In genomic region chr4:86963697-86964096, GRCh38 we compare ENCODE assay signal across 13 cellular contexts. TPM values are rescaled to one million over a fixed set of nuclear protein-coding genes. Genes with fewer than 3 reads are reported as not detected.
A peak's percentile ranks its signal among the peaks of the same experiment; 100 is the strongest.
DNase-seq lines count a peak whose midpoint lies in the region; ATAC-seq, FAIRE-seq and TF ChIP-seq lines count a peak whose summit lies in the region.
"Had no signal": no experiment of that assay in that cellular context is flagged by ENCODE, and none has a peak within 500 bp of the region (broad histone marks: within the 10 kb centered on the region; RNA-seq: fewer than 3 reads in every experiment).

No MANE protein-coding gene starts in this region.

- in situ Hi-C loops in ACHN (cut with HindIII; ENCODE audit: low pct_ligation_motif_present, low pct_unique_long_range_greater_than_20kb, low sequenced_read_pairs): no loop called here

- no peak for TF ChIP-seq CTCF in fibroblast of the aortic adventitia (IDR thresholded peaks at IDR 0.05; ENCODE audit: insufficient read depth, low read length)

- H3K27me3 ChIP-seq in SJCRH30: no peaks in the 10 kb centered on the region
- H3K27me3 ChIP-seq: tibial artery had no signal

- H3K9me3 ChIP-seq in SJCRH30 (replicated peaks): no peaks in the 10 kb centered on the region
- H3K9me3 ChIP-seq: tibial artery had no signal

- H3K9me3 Mint-ChIP-seq in natural killer cell treated with Interleukin-12 subunit alpha and Interleukin-12 subunit beta and Interleukin-15 and Interleukin-18, amount 100 ng/mL, for 72 hours: no peaks in the 10 kb centered on the region
- H3K9me3 Mint-ChIP-seq: naive thymus-derived CD4-positive, alpha-beta T cell had no signal

- no peak overlapping the region for H3K27ac ChIP-seq in SJCRH30
- H3K27ac ChIP-seq: SK-N-MC, tibial artery had no signal

- DNase-seq in ACHN: peak; percentile 38
- peak; percentile 69 for DNase-seq in ELR (ENCODE audit: low read depth)
- DNase-seq in RCC 7860 (ENCODE audit: low spot score): peak; percentile 93
- DNase-seq in fibroblast of the aortic adventitia (ENCODE audit: low read depth): peak; percentile 28
- no peak for DNase-seq in natural killer cell treated with Interleukin-12 subunit alpha and Interleukin-12 subunit beta and Interleukin-15 and Interleukin-18, amount 100 ng/mL, for 72 hours (ENCODE audit: low spot score)
- DNase-seq in SJCRH30: no peak
- DNase-seq in NCI-H1694 treated with DMSO at 0.1 percent for 48 hours (lab: John Stamatoyannopoulos, UW): no peak
- DNase-seq: naive thymus-derived CD4-positive, alpha-beta T cell; tibial artery had no signal

- peaks cover 10 to 15% of the 10 kb centered on the region in 2 donors for H3K4me1 Mint-ChIP-seq in natural killer cell treated with Interleukin-12 subunit alpha and Interleukin-12 subunit beta and Interleukin-15 and Interleukin-18, amount 100 ng/mL, for 72 hours (ENCODE audit: low read depth in 2 of 2)

- peaks cover 7% of the 10 kb centered on the region for H3K4me1 ChIP-seq in SJCRH30

- no peaks in the 10 kb centered on the region for H3K27me3 Mint-ChIP-seq in natural killer cell treated with Interleukin-12 subunit alpha and Interleukin-12 subunit beta and Interleukin-15 and Interleukin-18, amount 100 ng/mL, for 72 hours
- H3K27me3 Mint-ChIP-seq: activated naive CD8-positive, alpha-beta T cell; naive thymus-derived CD4-positive, alpha-beta T cell had no signal

- no peak for ATAC-seq in natural killer cell treated with Interleukin-12 subunit alpha and Interleukin-12 subunit beta and Interleukin-15 and Interleukin-18, amount 100 ng/mL, for 72 hours
- no peak for ATAC-seq in GM21360 (IDR thresholded peaks at IDR 0.05; ENCODE audit: unreplicated experiment)
- ATAC-seq: left lobe of liver; naive thymus-derived CD4-positive, alpha-beta T cell had no signal

- H3K4me3 Mint-ChIP-seq in natural killer cell treated with Interleukin-12 subunit alpha and Interleukin-12 subunit beta and Interleukin-15 and Interleukin-18, amount 100 ng/mL, for 72 hours: no peak overlapping the region
- H3K4me3 Mint-ChIP-seq: activated naive CD8-positive, alpha-beta T cell; naive thymus-derived CD4-positive, alpha-beta T cell had no signal

- peak; percentile 96 for FAIRE-seq in RCC 7860 (lab: Jason Lieb, UNC)

- no peaks in the 10 kb centered on the region for H3K36me3 ChIP-seq in SJCRH30
- H3K36me3 ChIP-seq: tibial artery had no signal

- no peaks in the 10 kb centered on the region for H3K36me3 Mint-ChIP-seq in natural killer cell treated with Interleukin-12 subunit alpha and Interleukin-12 subunit beta and Interleukin-15 and Interleukin-18, amount 100 ng/mL, for 72 hours

- H3K27ac Mint-ChIP-seq in natural killer cell treated with Interleukin-12 subunit alpha and Interleukin-12 subunit beta and Interleukin-15 and Interleukin-18, amount 100 ng/mL, for 72 hours: no peak overlapping the region
- H3K27ac Mint-ChIP-seq: activated naive CD8-positive, alpha-beta T cell had no signal

- H3K4me3 ChIP-seq in fibroblast of the aortic adventitia (ENCODE audit: low read depth, low read length): no peak overlapping the region
- H3K4me3 ChIP-seq in SJCRH30: no peak overlapping the region
- H3K4me3 ChIP-seq: SK-N-MC, tibial artery had no signal

RNA-seq across cellular contexts. Expression of gene AFF1, which starts 28.9 kb away (rescaled TPM):
- 21.9 and 41.9 TPM in 2 replicates for total RNA-seq in fibroblast of the aortic adventitia (ENCODE audit: low replicate concordance)
- 10 to 100 TPM; 43.2 to 56.2 TPM for total RNA-seq in natural killer cell treated with Interleukin-12 subunit alpha and Interleukin-12 subunit beta and Interleukin-15 and Interleukin-18, amount 100 ng/mL, for 72 hours
- total RNA-seq in SJCRH30 (2014; rRNA removed; shearing (Covaris generic)): 15.3 and 16.1 TPM in 2 replicates

Comparison
In these comparisons a context has a peak if more than half of its experiments do, and no peak if none do; other contexts are left out.
1. DNase-seq: peak in ACHN (single experiment), ELR (single experiment), RCC 7860 (single experiment) and fibroblast of the aortic adventitia (single experiment); none in natural killer cell treated with Interleukin-12 subunit alpha and Interleukin-12 subunit beta and Interleukin-15 and Interleukin-18, amount 100 ng/mL, for 72 hours (single experiment), SJCRH30 (0 of 2) and NCI-H1694 treated with DMSO at 0.1 percent for 48 hours (single experiment).